ENCODE assay signal across 17 cellular contexts in genomic region chr11:73989156-73989555, GRCh38. TPM values are rescaled to one million over a fixed set of nuclear protein-coding genes. Genes with fewer than 3 reads are reported as not detected.
DNase-seq lines count a peak whose midpoint lies in the region; ATAC-seq and TF ChIP-seq lines count a peak whose summit lies in the region.
"Had no signal": no experiment of that assay in that cellular context is flagged by ENCODE, and none has a peak within 500 bp of the region (broad histone marks: within the 10 kb centered on the region; RNA-seq: fewer than 3 reads in every experiment).

No MANE protein-coding gene starts in this region.

- CTCF ChIA-PET in A673 (lab: Charles Lee) = no interaction called here
- CTCF ChIA-PET in activated CD4-positive, alpha-beta T cell treated with anti-CD3 and anti-CD28 coated beads for 36 hours (lab: Charles Lee) = no interaction called here

- H3K27ac ChIP-seq in A673 (ENCODE audit: low read depth, low read length, poor library complexity, severe bottlenecking) = no peak overlapping the region
- H3K27ac ChIP-seq: psoas muscle, spleen, thyroid gland had no signal

- no peak overlapping the region for H3K4me3 ChIP-seq in A673 (ENCODE audit: low read depth, low read length, poor library complexity, severe bottlenecking)
- H3K4me3 ChIP-seq in astrocyte of the cerebellum (ENCODE audit: low read depth, low read length) = no peak overlapping the region
- H3K4me3 ChIP-seq: psoas muscle, spleen, thyroid gland had no signal

- intact Hi-C loops in A673 (cut with micrococcal nuclease; ENCODE audit: unreplicated experiment) = no loop called here
- intact Hi-C loops in activated CD4-positive, alpha-beta T cell treated with anti-CD3 and anti-CD28 coated beads for 36 hours (cut with DNase I, micrococcal nuclease) = loop anchor here in 1 of 2 experiments (10.0 kb wide), 1 partner anchor 756 kb away; the partner anchor contains the start of gene RNF169

- no peak overlapping the region for H3K4me3 Mint-ChIP-seq in immature natural killer cell
- no peak overlapping the region for H3K4me3 Mint-ChIP-seq in activated CD4-positive, alpha-beta T cell treated with anti-CD3 and anti-CD28 coated beads for 36 hours
- H3K4me3 Mint-ChIP-seq: mesothelial cell of epicardium had no signal

- no peaks in the 10 kb centered on the region for H3K36me3 Mint-ChIP-seq in immature natural killer cell
- H3K36me3 Mint-ChIP-seq in activated CD4-positive, alpha-beta T cell treated with anti-CD3 and anti-CD28 coated beads for 36 hours (ENCODE audit: low read depth) = no peaks in the 10 kb centered on the region
- H3K36me3 Mint-ChIP-seq: mesothelial cell of epicardium had no signal

- H3K9me3 Mint-ChIP-seq in immature natural killer cell = no peaks in the 10 kb centered on the region
- H3K9me3 Mint-ChIP-seq in activated CD4-positive, alpha-beta T cell treated with anti-CD3 and anti-CD28 coated beads for 36 hours (ENCODE audit: low read depth) = no peaks in the 10 kb centered on the region
- H3K9me3 Mint-ChIP-seq: mesothelial cell of epicardium had no signal

- in situ Hi-C loops in astrocyte of the cerebellum (cut with HindIII; ENCODE audit: low sequenced_read_pairs) = no loop called here

- H3K36me3 ChIP-seq in A673 (ENCODE audit: insufficient read depth, low read length, poor library complexity, severe bottlenecking) = no peaks in the 10 kb centered on the region
- H3K36me3 ChIP-seq: spleen, thyroid gland had no signal

- H3K27me3 ChIP-seq in A673 (replicated peaks; ENCODE audit: insufficient read depth, low read depth, low read length, poor library complexity) = no peaks in the 10 kb centered on the region
- H3K27me3 ChIP-seq: spleen, thyroid gland had no signal

- peaks cover 1% of the 10 kb centered on the region for H3K4me1 ChIP-seq in A673 (ENCODE audit: insufficient read depth, low read length, poor library complexity, severe bottlenecking)

- POLR2A ChIA-PET in A673 (lab: Charles Lee; ENCODE audit: low non-redundant PET) = no interaction called here
- POLR2A ChIA-PET in activated CD4-positive, alpha-beta T cell treated with anti-CD3 and anti-CD28 coated beads for 36 hours (lab: Charles Lee) = no interaction called here

- H3K27ac Mint-ChIP-seq in immature natural killer cell = peak overlapping the region in 1 of 6 donors; percentile 62
- H3K27ac Mint-ChIP-seq in activated CD4-positive, alpha-beta T cell treated with anti-CD3 and anti-CD28 coated beads for 36 hours = no peak overlapping the region
- H3K27ac Mint-ChIP-seq: mesothelial cell of epicardium had no signal

- H3K9me3 ChIP-seq in A673 (ENCODE audit: low read depth, low read length, poor library complexity, severe bottlenecking) = no peaks in the 10 kb centered on the region
- H3K9me3 ChIP-seq: psoas muscle, spleen, thyroid gland had no signal

- no TSS peak for BruUV-seq in A673 (replicated peaks; lab: Mats Ljungman, UMichigan)

- DNase-seq in A673 (ENCODE audit: low spot score) (no peak), ELR (ENCODE audit: low read depth) (peak; percentile 29), astrocyte of the cerebellum (ENCODE audit: low read depth) (no peak), immature natural killer cell (no peak), NCI-H1417 (lab: John Stamatoyannopoulos, UW) (no peak)
- no peak for DNase-seq in activated CD4-positive, alpha-beta T cell treated with anti-CD3 and anti-CD28 coated beads for 36 hours
- DNase-seq: activated gamma-delta T cell treated with Interleukin-2 at 50 U/mL for 16 hours; effector memory CD4-positive, alpha-beta T cell; KBM-7; NCI-H748 treated with DMSO at 0.1 percent for 48 hours; thyroid gland had no signal

- TF ChIP-seq CTCF in A673 (conservative IDR thresholded peaks at IDR 0.05; ENCODE audit: low read depth, low read length) (0 out of 2 replicates have a peak, but pooled peaks have one; percentile 25), LNCAP (IDR thresholded peaks at IDR 0.05) (peak; percentile 19; the same call in 1 of the 2 replicates), astrocyte of the cerebellum (IDR thresholded peaks at IDR 0.05; ENCODE audit: low read depth, low read length, missing control alignments) (peak; percentile 16)

- H3K4me1 Mint-ChIP-seq in immature natural killer cell = peaks cover 3 to 7% of the 10 kb centered on the region in 2 donors
- peaks cover 40% of the 10 kb centered on the region for H3K4me1 Mint-ChIP-seq in activated CD4-positive, alpha-beta T cell treated with anti-CD3 and anti-CD28 coated beads for 36 hours
- H3K4me1 Mint-ChIP-seq: mesothelial cell of epicardium had no signal

- H3K27me3 Mint-ChIP-seq in immature natural killer cell (ENCODE audit: low read depth in 3 of 3) = peaks cover 0 to 5% (median 0%) of the 10 kb centered on the region in 3 donors
- no peaks in the 10 kb centered on the region for H3K27me3 Mint-ChIP-seq in activated CD4-positive, alpha-beta T cell treated with anti-CD3 and anti-CD28 coated beads for 36 hours

- no peak for ATAC-seq in GM21360 (IDR thresholded peaks at IDR 0.05; ENCODE audit: unreplicated experiment)
- ATAC-seq in activated CD4-positive, alpha-beta T cell treated with anti-CD3 and anti-CD28 coated beads for 36 hours = no peak
- ATAC-seq: psoas muscle had no signal

RNA-seq across cellular contexts. Expression of gene UCP2, which starts 6.5 kb away (rescaled TPM):
- total RNA-seq in A673 (2021) = 88.5 and 106 TPM in 2 replicates
- polyA plus RNA-seq in immature natural killer cell = 1,000 to 10,000 TPM; 1,092 to 2,060 (median 1,799) TPM
- total RNA-seq in activated CD4-positive, alpha-beta T cell treated with anti-CD3 and anti-CD28 coated beads for 36 hours = 100 to 1,000 TPM; 259 to 261 TPM
- polyA plus RNA-seq: neural cell had no signal

RNA-seq across cellular contexts. Expression of gene UCP3, which starts 19.7 kb away (rescaled TPM):
- total RNA-seq in A673 (2021) = 2.3 and 3.6 TPM in 2 replicates
- polyA plus RNA-seq in immature natural killer cell = 1 to 10 TPM in 1 of 3 donors, under 1 TPM in 2; 0.41 to 1.3 (median 0.52) TPM
- total RNA-seq in activated CD4-positive, alpha-beta T cell treated with anti-CD3 and anti-CD28 coated beads for 36 hours = under 1 TPM; 0.69 to 0.73 TPM

RNA-seq across cellular contexts. Expression of gene DNAJB13, which starts 38.3 kb away (rescaled TPM):
- 0.41 TPM in 1 of 2 replicates, not detected in the other for total RNA-seq in A673 (2021)
- not detected for polyA plus RNA-seq in immature natural killer cell
- total RNA-seq in activated CD4-positive, alpha-beta T cell treated with anti-CD3 and anti-CD28 coated beads for 36 hours = under 1 TPM; 0.37 to 0.57 TPM
- total RNA-seq: psoas muscle had no signal
- polyA plus RNA-seq: neural cell had no signal
